ENCODE assay signal across 8 cellular contexts in genomic region chr12:122031342-122032216, GRCh38. TPM values are rescaled to one million over a fixed set of nuclear protein-coding genes. Genes with fewer than 3 reads are reported as not detected.
A peak's percentile ranks its signal among the peaks of the same experiment; 100 is the strongest.
DNase-seq lines count a peak whose midpoint lies in the region; ATAC-seq, FAIRE-seq and TF ChIP-seq lines count a peak whose summit lies in the region.

No MANE protein-coding gene starts in this region.

- FAIRE-seq in urothelium cell line (lab: Jason Lieb, UNC), result no peak

- H3K27me3 Mint-ChIP-seq in CD14-positive monocyte (ENCODE audit: low read depth in 3 of 3) (peaks cover 0 to 4% (median 1%) of the 10 kb centered on the region in 3 donors), naive B cell (no peaks in the 10 kb centered on the region)

- H3K36me3 Mint-ChIP-seq in CD14-positive monocyte (peaks cover 2 to 16% of the 10 kb centered on the region in 2 donors), naive B cell (peaks cover 5 to 7% of the 10 kb centered on the region in 2 donors)

- intact Hi-C loops in CD14-positive monocyte (cut with micrococcal nuclease), result no loop called here

- H3K9me3 Mint-ChIP-seq in CD14-positive monocyte, result no peaks in the 10 kb centered on the region
- H3K9me3 Mint-ChIP-seq in naive B cell, result no peaks in the 10 kb centered on the region

- DNase-seq in CD14-positive monocyte (ENCODE audit: low spot score) (no peak), HT1080 (ENCODE audit: low read depth) (peak; percentile 31), naive B cell (peak; percentile 33), urothelium cell line (ENCODE audit: low spot score) (peak; percentile 60), ureter (ENCODE audit: low spot score) (no peak), NOMO-1 (lab: John Stamatoyannopoulos, UW; ENCODE audit: unreplicated experiment in 2 of 2) (no peak)
- peak; percentile 77 for DNase-seq in activated CD4-positive, alpha-beta T cell treated with anti-CD3 and anti-CD28 coated beads for 48 hours
- peak; percentile 32 for DNase-seq in effector CD4-positive, alpha-beta T cell

- H3K27ac Mint-ChIP-seq in CD14-positive monocyte (no peak overlapping the region), naive B cell (peak overlapping the region; percentile 72 to 89 (median 87))

- ATAC-seq in naive B cell (ENCODE audit: low read depth in 2 of 2), result peak; percentile 33 to 46

- peak; percentile 80 for TF ChIP-seq CTCF in CD14-positive monocyte (IDR thresholded peaks at IDR 0.05)

- no peak overlapping the region for H3K4me3 Mint-ChIP-seq in CD14-positive monocyte
- peak overlapping the region in 5 of 8 donors; percentile 15 to 88 (median 66) for H3K4me3 Mint-ChIP-seq in naive B cell

- peaks cover 2% of the 10 kb centered on the region for H3K4me1 Mint-ChIP-seq in CD14-positive monocyte
- peaks cover 43 to 68% (median 61%) of the 10 kb centered on the region in 3 donors for H3K4me1 Mint-ChIP-seq in naive B cell

RNA-seq across cellular contexts. Expression of gene BCL7A, which starts 9.9 kb away (rescaled TPM):
- polyA plus RNA-seq in CD14-positive monocyte (under 1 TPM; 0.34 to 0.79 TPM), naive B cell (ENCODE audit: low read depth in 6 of 6) (100 to 1,000 TPM in 3 of 6 donors, 10 to 100 TPM in 3; 65.2 to 135 (median 87.0) TPM)
- 7.2 and 10.3 TPM in 2 replicates for total RNA-seq in HT1080 (2014; rRNA removed; shearing (Covaris generic))
- 12.7 and 14.6 TPM in 2 replicates for polyA plus RNA-seq in HT1080 (2015; cell fraction: cytosol; rRNA removed)
- polyA plus RNA-seq in HT1080 (2015; cell fraction: nucleus; rRNA removed), result 9.9 and 12.1 TPM in 2 replicates
- total RNA-seq in ureter, result 14.8 TPM

RNA-seq across cellular contexts. Expression of gene MLXIP, which starts 47.0 kb away (rescaled TPM):
- polyA plus RNA-seq in CD14-positive monocyte, result 1 to 10 TPM; 4.5 to 4.6 TPM
- total RNA-seq in HT1080 (2014; rRNA removed; shearing (Covaris generic)), result 7.8 and 10.9 TPM in 2 replicates
- 14.3 and 18.6 TPM in 2 replicates for polyA plus RNA-seq in HT1080 (2015; cell fraction: cytosol; rRNA removed)
- polyA plus RNA-seq in HT1080 (2015; cell fraction: nucleus; rRNA removed), result 30.5 and 36.4 TPM in 2 replicates
- 10 to 100 TPM in 4 of 6 donors, 1 to 10 TPM in 2; 8.5 to 30.4 (median 11.0) TPM for polyA plus RNA-seq in naive B cell (ENCODE audit: low read depth in 6 of 6)
- 72.2 TPM for total RNA-seq in ureter

Comparison
In these comparisons a context has a peak if more than half of its experiments do, and no peak if none do; other contexts are left out.
1. DNase-seq: peak in HT1080 (single experiment), activated CD4-positive, alpha-beta T cell treated with anti-CD3 and anti-CD28 coated beads for 48 hours (single experiment), effector CD4-positive, alpha-beta T cell (single experiment), naive B cell (single experiment) and urothelium cell line (single experiment); none in CD14-positive monocyte (single experiment), ureter (single experiment) and NOMO-1 (0 of 2).
2. H3K27ac Mint-ChIP-seq: peak in naive B cell (6 of 6); none in CD14-positive monocyte (0 of 7).
3. H3K4me3 Mint-ChIP-seq: peak in naive B cell (5 of 8); none in CD14-positive monocyte (0 of 2).